ENCODE assay signal across 9 cellular contexts in genomic region chr3:37863949-37864822, GRCh38. TPM values are rescaled to one million over a fixed set of nuclear protein-coding genes. Genes with fewer than 3 reads are reported as not detected.
DNase-seq lines count a peak whose midpoint lies in the region; ATAC-seq, FAIRE-seq and TF ChIP-seq lines count a peak whose summit lies in the region.
"Had no signal": no experiment of that assay in that cellular context is flagged by ENCODE, and none has a peak within 500 bp of the region (broad histone marks: within the 10 kb centered on the region; RNA-seq: fewer than 3 reads in every experiment).

No MANE protein-coding gene starts in this region.

- no peak overlapping the region for H2AFZ ChIP-seq in HCT116 (ENCODE audit: low read depth, low read length, poor library complexity, severe bottlenecking)
- no peak overlapping the region for H2AFZ ChIP-seq in keratinocyte (ENCODE audit: control insufficient read depth, low read length)

- H3K36me3 ChIP-seq in HCT116 (ENCODE audit: control insufficient read depth in 1 of 2, insufficient read depth in 2 of 2, low read length in 2 of 2) (no peaks in the 10 kb centered on the region), keratinocyte (ENCODE audit: control insufficient read depth in 2 of 2, extremely low read depth in 1 of 2, insufficient read depth in 2 of 2, low read length in 2 of 2) (no peaks in the 10 kb centered on the region), stomach (no peaks in the 10 kb centered on the region)

- TF ChIP-seq POLR2A in HCT116 (IDR thresholded peaks at IDR 0.05; ENCODE audit: borderline replicate concordance, extremely low read depth, insufficient read depth, insufficient read length) (no peak), stomach (IDR thresholded peaks at IDR 0.05) (no peak)

- H3K4me3 ChIP-seq in HCT116 (replicated peaks in 1 of 2; ENCODE audit: low read depth in 1 of 2, low read length in 2 of 2) = no peak overlapping the region
- H3K4me3 ChIP-seq in keratinocyte (ENCODE audit: control insufficient read depth in 2 of 3, extremely low read depth in 1 of 3, insufficient read depth in 2 of 3, low read depth in 1 of 3, low read length in 3 of 3) = peak overlapping the region; percentile 56 to 88 (median 84)
- peak overlapping the region in 2 of 4 donors; percentile 77 to 78 for H3K4me3 ChIP-seq in stomach

- peaks cover 7% of the 10 kb centered on the region; the same call in 1 of the 2 replicates for H4K20me1 ChIP-seq in HCT116 (ENCODE audit: insufficient read depth)
- peaks cover 10% of the 10 kb centered on the region for H4K20me1 ChIP-seq in keratinocyte (ENCODE audit: control insufficient read depth, extremely low read depth, insufficient read depth, low read length)

- no TSS peak for BruUV-seq in HCT116 (replicated peaks; lab: Mats Ljungman, UMichigan)

- H3K4me2 ChIP-seq in HCT116 (ENCODE audit: low read length) (peak overlapping the region; percentile 76), keratinocyte (ENCODE audit: control insufficient read depth, extremely low read depth, insufficient read depth, low read depth, low read length) (peak overlapping the region; percentile 87)

- CTCF ChIA-PET in HCT116 (lab: Charles Lee) = interaction anchor here (0.9 kb wide), 2 partner anchors 9 to 103 kb away, joined by 3 to 4 read pairs; no protein-coding TSS in a partner anchor

- H3K4me1 ChIP-seq in HCT116 (ENCODE audit: control insufficient read depth in 1 of 2, insufficient read depth in 2 of 2, low read length in 2 of 2) = peaks cover 33 to 46% of the 10 kb centered on the region in 2 experiments
- peaks cover 44% of the 10 kb centered on the region for H3K4me1 ChIP-seq in keratinocyte (ENCODE audit: control insufficient read depth, extremely low read depth, insufficient read depth, low read length)
- H3K4me1 ChIP-seq in stomach = peaks cover 33 to 68% (median 51%) of the 10 kb centered on the region in 4 donors

- 21 to 40% (median 33%) methylated on average over 5 of the region's 5 CpGs for WGBS in stomach, 5 donors

- no peaks in the 10 kb centered on the region for H3K9me2 ChIP-seq in HCT116 (ENCODE audit: insufficient read depth)

- DNase-seq in HCT116 (ENCODE audit: low read depth, low spot score) (no peak), RPMI7951 (ENCODE audit: low read depth) (peak; percentile 70), keratinocyte (ENCODE audit: low read depth, low spot score) (no peak), stomach (no peak)
- no peak for DNase-seq in activated CD4-positive, alpha-beta T cell treated with anti-CD3 and anti-CD28 coated beads for 4 hours
- DNase-seq: activated naive CD8-positive, alpha-beta T cell treated with anti-CD3 and anti-CD28 coated beads, Interleukin-2, amount 50 U/mL, for 24 hours had no signal

- H3K27me3 ChIP-seq in HCT116 (ENCODE audit: insufficient read depth, low read length) = no peaks in the 10 kb centered on the region
- H3K27me3 ChIP-seq in keratinocyte (ENCODE audit: control insufficient read depth, extremely low read depth, insufficient read depth, low read length) = no peaks in the 10 kb centered on the region
- H3K27me3 ChIP-seq in stomach = no peaks in the 10 kb centered on the region

- intact Hi-C loops in HCT116 (cut with micrococcal nuclease) = no loop called here
- intact Hi-C loops in stomach (cut with DNase I; ENCODE audit: low total_unique reads) = no loop called here

- no peak for TF ChIP-seq RAD21 in HCT116 (IDR thresholded peaks at IDR 0.05; ENCODE audit: low read depth)

- H3K27ac ChIP-seq in HCT116 (ENCODE audit: low read depth, low read length) (peak overlapping the region; percentile 72; the same call in 1 of the 2 replicates), keratinocyte (ENCODE audit: control insufficient read depth, insufficient read depth, low read length) (peak overlapping the region; percentile 70), stomach (peak overlapping the region; percentile 42 to 89 (median 84))

- no peak for TF ChIP-seq EP300 in stomach (IDR thresholded peaks at IDR 0.05)

- no peaks in the 10 kb centered on the region for H3K9me1 ChIP-seq in keratinocyte (ENCODE audit: control insufficient read depth, extremely low read depth, insufficient read depth, low read length)

- POLR2A ChIA-PET in HCT116 (lab: Charles Lee) = no interaction called here

- TF ChIP-seq CTCF in HCT116 (IDR thresholded peaks at IDR 0.05 in 2 of 3, conservative IDR thresholded peaks at IDR 0.05 in 1 of 3; ENCODE audit: borderline replicate concordance in 1 of 3, insufficient read depth in 1 of 3, low read depth in 2 of 3, low read length in 2 of 3) (no peak), keratinocyte (optimal IDR thresholded peaks at IDR 0.05 in 1 of 3, IDR thresholded peaks at IDR 0.05 in 1 of 3, conservative IDR thresholded peaks at IDR 0.05 in 1 of 3; ENCODE audit: extremely low read depth in 1 of 3, insufficient read depth in 2 of 3, low read length in 3 of 3) (no peak), stomach (IDR thresholded peaks at IDR 0.05) (no peak)

- no peaks in the 10 kb centered on the region for H3K9me3 Mint-ChIP-seq in activated T-helper 17 cell treated with anti-CD3 and anti-CD28 coated beads, Interleukin-2, amount 50 U/mL, for 72 hours
- H3K9me3 Mint-ChIP-seq: activated naive CD8-positive, alpha-beta T cell treated with anti-CD3 and anti-CD28 coated beads, Interleukin-2, amount 50 U/mL, for 24 hours had no signal

- FAIRE-seq in keratinocyte (lab: Jason Lieb, UNC) = peak; percentile 69

- no peak for ATAC-seq in HCT116
- ATAC-seq in GM18870 (IDR thresholded peaks at IDR 0.05; ENCODE audit: unreplicated experiment) = no peak
- ATAC-seq in GM21447 (IDR thresholded peaks at IDR 0.05; ENCODE audit: unreplicated experiment) = no peak
- no peak for ATAC-seq in activated T-helper 17 cell treated with anti-CD3 and anti-CD28 coated beads, Interleukin-2, amount 50 U/mL, for 72 hours (replicated peaks)
- ATAC-seq: activated naive CD8-positive, alpha-beta T cell treated with anti-CD3 and anti-CD28 coated beads, Interleukin-2, amount 50 U/mL, for 24 hours had no signal

- RAD21 ChIA-PET in HCT116 (lab: Charles Lee; ENCODE audit: low non-redundant PET in 1 of 2, low total read pairs in 2 of 2, uncharacterized antibody in 2 of 2, unreplicated experiment in 2 of 2) = interaction anchor here in 1 of 2 experiments (0.7 to 1.3 kb wide), 3 partner anchors 101 to 133 kb away, joined by 3 read pairs; no protein-coding TSS in a partner anchor

- H3K9ac ChIP-seq in HCT116 (ENCODE audit: low read length) (0 out of 2 replicates have a peak overlapping the region, but pooled peaks have one; percentile 69), keratinocyte (ENCODE audit: control insufficient read depth, extremely low read depth, insufficient read depth, low read length) (no peak overlapping the region)

- dilution Hi-C loops in keratinocyte (cut with MboI; ENCODE audit: extremely low pct_ligation_motif_present, low sequenced_read_pairs) = no loop called here

- peaks cover 5% of the 10 kb centered on the region for H3K4me1 Mint-ChIP-seq in activated T-helper 17 cell treated with anti-CD3 and anti-CD28 coated beads, Interleukin-2, amount 50 U/mL, for 72 hours

- H3K9me3 ChIP-seq in HCT116 (ENCODE audit: control insufficient read depth in 1 of 2, insufficient read depth in 1 of 2, low read depth in 1 of 2, low read length in 2 of 2) (no peaks in the 10 kb centered on the region), keratinocyte (ENCODE audit: control insufficient read depth, low read depth, low read length) (no peaks in the 10 kb centered on the region), stomach (no peaks in the 10 kb centered on the region)

- H3K4me3 Mint-ChIP-seq in activated T-helper 17 cell treated with anti-CD3 and anti-CD28 coated beads, Interleukin-2, amount 50 U/mL, for 72 hours = no peak overlapping the region
- H3K4me3 Mint-ChIP-seq: activated naive CD8-positive, alpha-beta T cell treated with anti-CD3 and anti-CD28 coated beads, Interleukin-2, amount 50 U/mL, for 24 hours had no signal

- H3K27me3 Mint-ChIP-seq in activated T-helper 17 cell treated with anti-CD3 and anti-CD28 coated beads, Interleukin-2, amount 50 U/mL, for 72 hours = peaks cover 5% of the 10 kb centered on the region

- peaks cover 71% of the 10 kb centered on the region for H3K79me2 ChIP-seq in HCT116 (ENCODE audit: insufficient read depth, low read length)
- H3K79me2 ChIP-seq in keratinocyte (ENCODE audit: control insufficient read depth, insufficient read depth, low read length) = peaks cover 83% of the 10 kb centered on the region

- H3K27ac Mint-ChIP-seq in activated T-helper 17 cell treated with anti-CD3 and anti-CD28 coated beads, Interleukin-2, amount 50 U/mL, for 72 hours = no peak overlapping the region
- H3K27ac Mint-ChIP-seq: activated naive CD8-positive, alpha-beta T cell treated with anti-CD3 and anti-CD28 coated beads, Interleukin-2, amount 50 U/mL, for 24 hours had no signal

- no peaks in the 10 kb centered on the region for H3K36me3 Mint-ChIP-seq in activated T-helper 17 cell treated with anti-CD3 and anti-CD28 coated beads, Interleukin-2, amount 50 U/mL, for 72 hours (ENCODE audit: low read depth)

TF ChIP-seq in HCT116, 20 proteins besides CTCF, POLR2A, EP300 and RAD21:
- TF ChIP-seq TCF7L2 (IDR thresholded peaks at IDR 0.05; ENCODE audit: borderline replicate concordance, extremely low read depth, insufficient read depth, insufficient read length) (peak; percentile 41), SRF (IDR thresholded peaks at IDR 0.05; ENCODE audit: low read depth) (no peak)

RNA-seq across cellular contexts. Expression of gene CTDSPL, which starts 2.5 kb away (rescaled TPM):
- 34.4 TPM for total RNA-seq in HCT116 (2021; ENCODE audit: unreplicated experiment)
- 17.1 and 27.8 TPM in 2 replicates for polyA plus RNA-seq in HCT116 (2012)
- 17.3 and 26.3 TPM in 2 replicates for total RNA-seq in RPMI7951 (2014; rRNA removed; shearing (Covaris generic))
- 77.7 to 83.2 TPM (median 83.0 TPM) in 3 replicates for polyA plus RNA-seq in keratinocyte
- 8.3 TPM for polyA plus RNA-seq in keratinocyte (2011; ENCODE audit: low read depth)
- 63.8 and 80.6 TPM in 2 replicates for polyA plus RNA-seq in keratinocyte (2011; cell fraction: cytosol; rRNA removed)
- polyA plus RNA-seq in keratinocyte (2011; cell fraction: nucleus; rRNA removed) = 62.6 and 70.5 TPM in 2 replicates
- polyA plus RNA-seq in keratinocyte (2012; ENCODE audit: low replicate concordance) = 43.9 and 69.2 TPM in 2 replicates
- polyA minus RNA-seq in keratinocyte = 104 to 118 TPM (median 106 TPM) in 3 replicates
- 52.8 TPM for polyA minus RNA-seq in keratinocyte (2011; cell fraction: cytosol; rRNA and poly(A)+ RNA removed)
- 31.5 and 49.4 TPM in 2 replicates for polyA minus RNA-seq in keratinocyte (2011; cell fraction: nucleus; rRNA and poly(A)+ RNA removed)
- total RNA-seq in stomach = 10 to 100 TPM; 13.4 to 54.9 (median 39.7) TPM
- 10 to 100 TPM; 18.9 to 32.1 (median 28.3) TPM for polyA plus RNA-seq in stomach
- 1 to 10 TPM; 1.5 to 2.3 TPM for total RNA-seq in activated T-helper 17 cell treated with anti-CD3 and anti-CD28 coated beads, Interleukin-2, amount 50 U/mL, for 72 hours

Comparison
In these comparisons a context has a peak if more than half of its experiments do, and no peak if none do; other contexts are left out.
1. H3K4me3 ChIP-seq: peak in keratinocyte (3 of 3); none in HCT116 (0 of 2).
2. Peak in every context shown above with its lines, with median percentiles within 50 percentile points of each other: H3K27ac ChIP-seq.